7 cellular contexts compared by ENCODE assay signal in genomic region chr14:34540181-34541059, GRCh38. TPM values are rescaled to one million over a fixed set of nuclear protein-coding genes. Genes with fewer than 3 reads are reported as not detected.
DNase-seq lines count a peak whose midpoint lies in the region; ATAC-seq and TF ChIP-seq lines count a peak whose summit lies in the region.
"Not testable (repeated sequence)": the region's sequence is repeated elsewhere in the genome, so short reads cannot be mapped to it uniquely, and the experiment has no call there.

No MANE protein-coding gene starts in this region.

- not testable (repeated sequence) for ATAC-seq in Panc1; activated T-helper 17 cell treated with anti-CD3 and anti-CD28 coated beads, Interleukin-2, amount 50 U/mL, for 72 hours (replicated peaks)

- H3K36me3 Mint-ChIP-seq in activated T-helper 17 cell treated with anti-CD3 and anti-CD28 coated beads, Interleukin-2, amount 50 U/mL, for 72 hours (ENCODE audit: low read depth): peaks cover 32% of the 10 kb centered on the region

- not testable (repeated sequence) for H3K4me1 Mint-ChIP-seq in activated T-helper 17 cell treated with anti-CD3 and anti-CD28 coated beads, Interleukin-2, amount 50 U/mL, for 72 hours

- not testable (repeated sequence) for H3K9me3 Mint-ChIP-seq in activated T-helper 17 cell treated with anti-CD3 and anti-CD28 coated beads, Interleukin-2, amount 50 U/mL, for 72 hours

- H3K4me1 ChIP-seq in GM23248 (ENCODE audit: insufficient read depth) (peaks cover 17% of the 10 kb centered on the region), colonic mucosa (peaks cover 13% of the 10 kb centered on the region), left ventricle myocardium inferior (peaks cover 35% of the 10 kb centered on the region), muscle layer of duodenum (ENCODE audit: control insufficient read depth in 1 of 2, insufficient read depth in 2 of 2, low read length in 2 of 2) (peaks cover 6 to 17% of the 10 kb centered on the region in 2 donors), skeletal muscle tissue (ENCODE audit: control insufficient read depth in 3 of 3, insufficient read depth in 3 of 3, low read length in 3 of 3) (peaks cover 11 to 18% (median 13%) of the 10 kb centered on the region in 3 donors)
- H3K4me1 ChIP-seq in Panc1 (ENCODE audit: control insufficient read depth, insufficient read depth, low read length): not testable (repeated sequence)

- peak overlapping the region; percentile 50 for H3K4me2 ChIP-seq in GM23248 (ENCODE audit: unreplicated experiment)

- not testable (repeated sequence) for H4K20me1 ChIP-seq in GM23248 (ENCODE audit: insufficient read depth)

- not testable (repeated sequence) for H3K9me2 ChIP-seq in GM23248 (ENCODE audit: insufficient read depth)

- not testable (repeated sequence) for H3K27me3 ChIP-seq in GM23248 (replicated peaks; ENCODE audit: insufficient read depth); Panc1 (ENCODE audit: control insufficient read depth, insufficient read depth, low read length); colonic mucosa; left ventricle myocardium inferior (ENCODE audit: low read depth); muscle layer of duodenum (ENCODE audit: low read depth, low read length); skeletal muscle tissue (ENCODE audit: control insufficient read depth in 3 of 3, insufficient read depth in 3 of 3, low read length in 3 of 3)

- peaks cover 37% of the 10 kb centered on the region for H3K79me2 ChIP-seq in GM23248 (ENCODE audit: insufficient read depth)

- peak overlapping the region; percentile 99 for H3K4me3 Mint-ChIP-seq in activated T-helper 17 cell treated with anti-CD3 and anti-CD28 coated beads, Interleukin-2, amount 50 U/mL, for 72 hours

- H3K27ac Mint-ChIP-seq in activated T-helper 17 cell treated with anti-CD3 and anti-CD28 coated beads, Interleukin-2, amount 50 U/mL, for 72 hours: peak overlapping the region; percentile 99

- H3K27ac ChIP-seq in GM23248 (peak overlapping the region; percentile 76), Panc1 (ENCODE audit: low read length) (peak overlapping the region; percentile 3), colonic mucosa (peak overlapping the region; percentile 90), left ventricle myocardium inferior (replicated peaks) (peak overlapping the region; percentile 95), skeletal muscle tissue (ENCODE audit: low read depth, low read length) (peak overlapping the region; percentile 98)
- not testable (repeated sequence) for H3K27ac ChIP-seq in muscle layer of duodenum (ENCODE audit: low read length)

- H3K36me3 ChIP-seq in GM23248 (ENCODE audit: low read depth); Panc1 (ENCODE audit: control insufficient read depth, insufficient read depth, low read length); colonic mucosa; left ventricle myocardium inferior; muscle layer of duodenum (ENCODE audit: control insufficient read depth in 1 of 2, insufficient read depth in 2 of 2, low read length in 2 of 2); skeletal muscle tissue (ENCODE audit: control insufficient read depth in 3 of 3, insufficient read depth in 3 of 3, low read length in 3 of 3): not testable (repeated sequence)

- CTCF ChIA-PET in Panc1 (lab: Charles Lee): not testable (repeated sequence)

- BruUV-seq in Panc1 (replicated peaks; lab: Mats Ljungman, UMichigan): not testable (repeated sequence)

- H3K9me3 ChIP-seq in GM23248 (ENCODE audit: low read depth); Panc1 (ENCODE audit: control insufficient read depth, insufficient read depth, low read depth, low read length); colonic mucosa; left ventricle myocardium inferior (replicated peaks); muscle layer of duodenum (ENCODE audit: control insufficient read depth in 1 of 2, low read length in 2 of 2); skeletal muscle tissue (ENCODE audit: control insufficient read depth in 3 of 3, low read length in 3 of 3): not testable (repeated sequence)

- intact Hi-C loops in Panc1 (cut with micrococcal nuclease; ENCODE audit: unreplicated experiment); colonic mucosa (cut with DNase I); left ventricle myocardium inferior (cut with micrococcal nuclease): not testable (repeated sequence)

- in situ Hi-C loops in GM23248 (cut with MboI); Panc1 (cut with HindIII; ENCODE audit: low pct_unique_long_range_greater_than_20kb, low sequenced_read_pairs): not testable (repeated sequence)

- H3K9ac ChIP-seq in GM23248: peak overlapping the region; percentile 94
- not testable (repeated sequence) for H3K9ac ChIP-seq in colonic mucosa (ENCODE audit: low read depth in 2 of 2, low read length in 2 of 2)
- peak overlapping the region in 2 of 3 donors; percentile 70 to 99 for H3K9ac ChIP-seq in skeletal muscle tissue (ENCODE audit: low read depth in 1 of 3, low read length in 3 of 3)

- 71 to 75% methylated on average over 14 of the region's 19 CpGs for WGBS in GM23248 (ENCODE audit: low coverage in 1 of 2, low lambda C conversion rate in 2 of 2, missing lambda C conversion rate in 2 of 2), 2 experiments

- not testable (repeated sequence) for DNase-seq in GM23248; Panc1 (ENCODE audit: low read depth, low spot score); colonic mucosa; left ventricle myocardium inferior

- H3K4me3 ChIP-seq in GM23248 (peak overlapping the region; percentile 75), Panc1 (ENCODE audit: low read depth in 2 of 2, low read length in 2 of 2) (peak overlapping the region; percentile 85 to 92), colonic mucosa (peak overlapping the region; percentile 73), left ventricle myocardium inferior (peak overlapping the region; percentile 97), muscle layer of duodenum (ENCODE audit: low read depth in 1 of 2, low read length in 2 of 2) (peak overlapping the region; percentile 55 to 91), skeletal muscle tissue (ENCODE audit: low read length in 3 of 3) (peak overlapping the region; percentile 57 to 99 (median 99))

- H3F3A ChIP-seq in GM23248 (ENCODE audit: insufficient read depth): not testable (repeated sequence)

- POLR2A ChIA-PET in Panc1 (lab: Charles Lee): not testable (repeated sequence)

- H3K27me3 Mint-ChIP-seq in activated T-helper 17 cell treated with anti-CD3 and anti-CD28 coated beads, Interleukin-2, amount 50 U/mL, for 72 hours: not testable (repeated sequence)

- peak overlapping the region; percentile 82 for H2AFZ ChIP-seq in GM23248

- not testable (repeated sequence) for TF ChIP-seq CTCF in Panc1 (IDR thresholded peaks at IDR 0.05); colonic mucosa (IDR thresholded peaks at IDR 0.05); left ventricle myocardium inferior (IDR thresholded peaks at IDR 0.05; ENCODE audit: borderline replicate concordance)

RNA-seq across cellular contexts. Expression of gene EAPP, which starts 0.9 kb away (rescaled TPM):
- total RNA-seq in GM23248 (2014; rRNA removed; shearing (Covaris generic)): 42.7 and 43.0 TPM in 2 replicates
- polyA plus RNA-seq in GM23248 (2016; fragmentation: Nextera tagmentation; extraction: Ambion mirVana): 55.5 and 56.1 TPM in 2 replicates
- total RNA-seq in Panc1 (2021; ENCODE audit: unreplicated experiment) (16.6 TPM), colonic mucosa (10 to 100 TPM; 34.7 to 59.7 TPM), left ventricle myocardium inferior (17.5 TPM), skeletal muscle tissue (43.3 TPM)
- polyA plus RNA-seq in Panc1 (2012; ENCODE audit: insufficient read length): 14.8 TPM
- total RNA-seq in activated T-helper 17 cell treated with anti-CD3 and anti-CD28 coated beads, Interleukin-2, amount 50 U/mL, for 72 hours: 10 to 100 TPM; 33.6 to 46.9 TPM
